22 cellular contexts compared by ENCODE assay signal in genomic region chr14:58861546-58861945, GRCh38.
"Had no signal": no experiment of that assay in that cellular context is flagged by ENCODE, and none has a peak within 500 bp of the region (broad histone marks: within the 10 kb centered on the region; RNA-seq: fewer than 3 reads in every experiment).

No MANE protein-coding gene starts in this region.

- H3K4me3 ChIP-seq: cardiac muscle cell, dorsolateral prefrontal cortex, gastrocnemius medialis, heart left ventricle, left ventricle myocardium inferior, mucosa of descending colon, spleen, thoracic aorta, upper lobe of left lung had no signal

- H3K4me1 Mint-ChIP-seq: activated CD4-positive, alpha-beta memory T cell treated with anti-CD3 and anti-CD28 coated beads, Interleukin-2, amount 10 ng/mL, durations not matched to agents 7 days and 5 days; activated CD4-positive, alpha-beta T cell treated with anti-CD3 and anti-CD28 coated beads for 36 hours; activated CD8-positive, alpha-beta memory T cell treated with anti-CD3 and anti-CD28 coated beads, Interleukin-2, amount 10 ng/mL, durations not matched to agents 7 days and 5 days; activated naive CD8-positive, alpha-beta T cell treated with anti-CD3 and anti-CD28 coated beads, Interleukin-2, amount 10 ng/mL, durations not matched to agents 7 days and 5 days; activated T-helper 17 cell treated with anti-CD3 and anti-CD28 coated beads, Interleukin-2, amount 50 U/mL, for 72 hours; naive thymus-derived CD8-positive, alpha-beta T cell; stimulated activated naive B cell treated with anti-CD40 and anti-IgM and Interleukin-4, amounts not matched to agents 10 μg/mL and 1 μg/mL and 100 μg/mL, for 72 hours; WTC11 had no signal

- FAIRE-seq: colon had no signal

- H3K27ac ChIP-seq: cardiac muscle cell, dorsolateral prefrontal cortex, gastrocnemius medialis, heart left ventricle, left ventricle myocardium inferior, spleen, thoracic aorta, upper lobe of left lung had no signal

- H3K4me1 ChIP-seq: gastrocnemius medialis, left ventricle myocardium inferior, spleen, upper lobe of left lung had no signal

- H3K9ac ChIP-seq: SK-N-SH had no signal

- H3K27ac Mint-ChIP-seq: activated CD4-positive, alpha-beta memory T cell treated with anti-CD3 and anti-CD28 coated beads, Interleukin-2, amount 10 ng/mL, durations not matched to agents 7 days and 5 days; activated CD4-positive, alpha-beta T cell treated with anti-CD3 and anti-CD28 coated beads for 36 hours; activated CD8-positive, alpha-beta memory T cell treated with anti-CD3 and anti-CD28 coated beads, Interleukin-2, amount 10 ng/mL, durations not matched to agents 7 days and 5 days; activated naive CD8-positive, alpha-beta T cell treated with anti-CD3 and anti-CD28 coated beads, Interleukin-2, amount 10 ng/mL, durations not matched to agents 7 days and 5 days; activated T-helper 17 cell treated with anti-CD3 and anti-CD28 coated beads, Interleukin-2, amount 50 U/mL, for 72 hours; naive thymus-derived CD8-positive, alpha-beta T cell; stimulated activated naive B cell treated with anti-CD40 and anti-IgM and Interleukin-4, amounts not matched to agents 10 μg/mL and 1 μg/mL and 100 μg/mL, for 72 hours; WTC11 had no signal

- H3K9me3 ChIP-seq: gastrocnemius medialis, SK-N-SH, upper lobe of left lung had no signal

- H3K27me3 Mint-ChIP-seq: activated naive CD8-positive, alpha-beta T cell treated with anti-CD3 and anti-CD28 coated beads, Interleukin-2, amount 10 ng/mL, durations not matched to agents 7 days and 5 days had no signal

- DNase-seq: activated CD4-positive, alpha-beta memory T cell treated with anti-CD3 and anti-CD28 coated beads, Interleukin-2, amount 10 ng/mL, durations not matched to agents 7 days and 5 days; activated CD4-positive, alpha-beta T cell treated with anti-CD3 and anti-CD28 coated beads for 36 hours; activated CD8-positive, alpha-beta memory T cell treated with anti-CD3 and anti-CD28 coated beads, Interleukin-2, amount 10 ng/mL, durations not matched to agents 7 days and 5 days; activated naive CD4-positive, alpha-beta T cell treated with Interleukin-2 at 50 U/mL for 16 hours; activated naive CD8-positive, alpha-beta T cell treated with anti-CD3 and anti-CD28 coated beads, Interleukin-2, amount 10 ng/mL, durations not matched to agents 7 days and 5 days; dorsolateral prefrontal cortex; gastrocnemius medialis; heart left ventricle; left ventricle myocardium inferior; mesenchymal stem cell; mucosa of descending colon; naive thymus-derived CD8-positive, alpha-beta T cell; SK-N-SH; spleen; stimulated activated naive B cell treated with anti-CD40 and anti-IgM and Interleukin-4, amounts not matched to agents 10 μg/mL and 1 μg/mL and 100 μg/mL, for 72 hours; upper lobe of left lung had no signal

- H3K36me3 ChIP-seq: cardiac muscle cell, gastrocnemius medialis, heart left ventricle, left ventricle myocardium inferior, spleen, thoracic aorta, upper lobe of left lung had no signal

- H3K27me3 ChIP-seq: cardiac muscle cell, dorsolateral prefrontal cortex, gastrocnemius medialis, heart left ventricle, spleen, upper lobe of left lung had no signal

- H3K4me3 Mint-ChIP-seq: activated CD4-positive, alpha-beta memory T cell treated with anti-CD3 and anti-CD28 coated beads, Interleukin-2, amount 10 ng/mL, durations not matched to agents 7 days and 5 days; activated CD4-positive, alpha-beta T cell treated with anti-CD3 and anti-CD28 coated beads for 36 hours; activated CD8-positive, alpha-beta memory T cell treated with anti-CD3 and anti-CD28 coated beads, Interleukin-2, amount 10 ng/mL, durations not matched to agents 7 days and 5 days; activated naive CD8-positive, alpha-beta T cell treated with anti-CD3 and anti-CD28 coated beads, Interleukin-2, amount 10 ng/mL, durations not matched to agents 7 days and 5 days; activated T-helper 17 cell treated with anti-CD3 and anti-CD28 coated beads, Interleukin-2, amount 50 U/mL, for 72 hours; naive thymus-derived CD8-positive, alpha-beta T cell; stimulated activated naive B cell treated with anti-CD40 and anti-IgM and Interleukin-4, amounts not matched to agents 10 μg/mL and 1 μg/mL and 100 μg/mL, for 72 hours; WTC11 had no signal

- H3K36me3 Mint-ChIP-seq: activated CD8-positive, alpha-beta memory T cell treated with anti-CD3 and anti-CD28 coated beads, Interleukin-2, amount 10 ng/mL, durations not matched to agents 7 days and 5 days; activated naive CD8-positive, alpha-beta T cell treated with anti-CD3 and anti-CD28 coated beads, Interleukin-2, amount 10 ng/mL, durations not matched to agents 7 days and 5 days; WTC11 had no signal

- H3K4me2 ChIP-seq: SK-N-SH had no signal

- ATAC-seq: activated CD4-positive, alpha-beta T cell treated with anti-CD3 and anti-CD28 coated beads for 36 hours; activated CD8-positive, alpha-beta memory T cell treated with anti-CD3 and anti-CD28 coated beads, Interleukin-2, amount 10 ng/mL, durations not matched to agents 7 days and 5 days; activated T-helper 17 cell treated with anti-CD3 and anti-CD28 coated beads, Interleukin-2, amount 50 U/mL, for 72 hours; gastrocnemius medialis; heart left ventricle; mucosa of descending colon; naive thymus-derived CD8-positive, alpha-beta T cell; sciatic nerve; stimulated activated naive B cell treated with anti-CD40 and anti-IgM and Interleukin-4, amounts not matched to agents 10 μg/mL and 1 μg/mL and 100 μg/mL, for 72 hours; WTC11 had no signal
